Comparison of ENCODE assay signal across 1 cellular context in the genomic region with DNA sequence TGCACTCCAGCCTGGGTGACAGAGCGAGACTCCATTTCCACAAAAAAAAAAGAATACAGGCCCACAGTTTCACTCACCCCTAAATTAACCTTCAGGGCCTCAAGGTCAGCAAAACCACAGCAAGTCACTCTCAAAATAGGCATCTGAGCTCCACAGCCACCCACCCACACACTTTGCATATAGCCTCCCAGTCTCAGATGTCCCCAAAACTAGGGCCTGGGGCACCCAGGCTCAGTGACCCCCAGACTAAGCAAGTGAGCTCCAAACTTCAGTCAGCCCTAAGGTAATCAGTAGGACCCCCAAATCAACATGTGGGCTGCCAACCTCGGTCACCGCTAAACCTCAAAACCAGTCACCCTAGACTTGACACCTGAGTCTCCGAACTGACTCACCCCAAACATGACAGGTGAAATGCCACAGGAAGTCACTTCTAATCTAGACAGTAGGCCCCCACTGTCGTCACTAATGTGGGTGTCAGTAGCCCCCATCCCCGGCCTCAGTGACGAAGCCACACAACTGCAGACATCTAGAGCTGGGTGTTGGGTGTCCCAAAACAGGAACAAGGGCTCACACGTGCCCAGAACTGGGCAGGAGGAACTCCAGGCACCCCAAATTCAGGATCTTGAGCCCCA.
TF ChIP-seq lines count a peak whose summit lies in the region.

No MANE protein-coding gene starts in this region.

TF ChIP-seq in GM12878, 131 proteins besides CTCF, POLR2A, EP300 and RAD21 (continued from another document and continues in another):
- TF ChIP-seq TCF3 (IDR thresholded peaks at IDR 0.05; ENCODE audit: borderline replicate concordance, insufficient read depth, low read depth, low read length) (peak; percentile 92), SRF (IDR thresholded peaks at IDR 0.05; ENCODE audit: low read depth in 2 of 2, low read length in 2 of 2) (peak; percentile 76 to 86), NR2F1 (conservative IDR thresholded peaks at IDR 0.05) (peak; percentile 100), POLR2AphosphoS5 (IDR thresholded peaks at IDR 0.05; ENCODE audit: low read length) (peak; percentile 49; the same call in 1 of the 2 replicates), POU2F2 (IDR thresholded peaks at IDR 0.05; ENCODE audit: borderline replicate concordance, low read depth, low read length) (peak; percentile 99), IKZF1 (conservative IDR thresholded peaks at IDR 0.05) (peak; percentile 95), CBX5 (IDR thresholded peaks at IDR 0.05; ENCODE audit: low read depth) (no peak), DPF2 (IDR thresholded peaks at IDR 0.05) (peak; percentile 98), BCLAF1 (IDR thresholded peaks at IDR 0.05) (no peak), IKZF2 (IDR thresholded peaks at IDR 0.05) (peak; percentile 94), STAT3 (IDR thresholded peaks at IDR 0.05; ENCODE audit: low read depth, low read length) (no peak; the same call in 1 of the 2 replicates), CREB1 (IDR thresholded peaks at IDR 0.05; ENCODE audit: low read depth) (peak; percentile 95), TARDBP (IDR thresholded peaks at IDR 0.05; ENCODE audit: borderline replicate concordance) (peak; percentile 85), ZBTB40 (IDR thresholded peaks at IDR 0.05; ENCODE audit: borderline replicate concordance) (no peak; the same call in 1 of the 2 replicates), MTA3 (IDR thresholded peaks at IDR 0.05; ENCODE audit: borderline replicate concordance, low read length) (peak; percentile 96; the same call in 1 of the 2 replicates), SREBF1 (IDR thresholded peaks at IDR 0.05; ENCODE audit: low read length) (no peak), STAT1 (conservative IDR thresholded peaks at IDR 0.05) (no peak), KLF5 (IDR thresholded peaks at IDR 0.05; ENCODE audit: partially characterized antibody) (peak; percentile 94), REST (IDR thresholded peaks at IDR 0.05; ENCODE audit: low read depth, low read length) (no peak), ETV6 (conservative IDR thresholded peaks at IDR 0.05 in 1 of 2, IDR thresholded peaks at IDR 0.05 in 1 of 2; ENCODE audit: borderline replicate concordance in 1 of 2, low read depth in 1 of 2) (peak in 1 of 2 experiments; percentile 85; a peak in 2 of 4 replicates), RAD51 (IDR thresholded peaks at IDR 0.05) (peak; percentile 76), ASH2L (IDR thresholded peaks at IDR 0.05; ENCODE audit: borderline replicate concordance, low read depth) (peak; percentile 99; the same call in 1 of the 2 replicates), SIN3A (IDR thresholded peaks at IDR 0.05; ENCODE audit: low read depth, low read length) (no peak), IRF3 (IDR thresholded peaks at IDR 0.05) (no peak), BACH1 (IDR thresholded peaks at IDR 0.05; ENCODE audit: borderline replicate concordance) (peak; percentile 85), NR2C1 (IDR thresholded peaks at IDR 0.05) (peak; percentile 63), SMARCA5 (IDR thresholded peaks at IDR 0.05) (no peak), HDAC6 (IDR thresholded peaks at IDR 0.05; ENCODE audit: unreplicated experiment) (no peak), NBN (IDR thresholded peaks at IDR 0.05) (peak; percentile 98), ATF2 (IDR thresholded peaks at IDR 0.05; ENCODE audit: low read length) (peak; percentile 89), WRNIP1 (IDR thresholded peaks at IDR 0.05; ENCODE audit: borderline replicate concordance, low read depth, low read length) (no peak), CHD2 (IDR thresholded peaks at IDR 0.05; ENCODE audit: borderline replicate concordance, low read depth, low read length) (peak; percentile 88; the same call in 1 of the 2 replicates), TBL1XR1 (IDR thresholded peaks at IDR 0.05; ENCODE audit: low read depth, low read length) (peak; percentile 96), SREBF2 (IDR thresholded peaks at IDR 0.05; ENCODE audit: low read length) (no peak), SP1 (IDR thresholded peaks at IDR 0.05; ENCODE audit: low read depth, low read length) (peak; percentile 57)
- TF ChIP-seq, protein P1, sequence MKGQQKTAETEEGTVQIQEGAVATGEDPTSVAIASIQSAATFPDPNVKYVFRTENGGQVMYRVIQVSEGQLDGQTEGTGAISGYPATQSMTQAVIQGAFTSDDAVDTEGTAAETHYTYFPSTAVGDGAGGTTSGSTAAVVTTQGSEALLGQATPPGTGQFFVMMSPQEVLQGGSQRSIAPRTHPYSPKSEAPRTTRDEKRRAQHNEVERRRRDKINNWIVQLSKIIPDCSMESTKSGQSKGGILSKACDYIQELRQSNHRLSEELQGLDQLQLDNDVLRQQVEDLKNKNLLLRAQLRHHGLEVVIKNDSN (IDR thresholded peaks at IDR 0.05; ENCODE audit: borderline replicate concordance, extremely low read length, insufficient read depth, low read depth, low read length) = peak; percentile 37
- TF ChIP-seq, protein P2, sequence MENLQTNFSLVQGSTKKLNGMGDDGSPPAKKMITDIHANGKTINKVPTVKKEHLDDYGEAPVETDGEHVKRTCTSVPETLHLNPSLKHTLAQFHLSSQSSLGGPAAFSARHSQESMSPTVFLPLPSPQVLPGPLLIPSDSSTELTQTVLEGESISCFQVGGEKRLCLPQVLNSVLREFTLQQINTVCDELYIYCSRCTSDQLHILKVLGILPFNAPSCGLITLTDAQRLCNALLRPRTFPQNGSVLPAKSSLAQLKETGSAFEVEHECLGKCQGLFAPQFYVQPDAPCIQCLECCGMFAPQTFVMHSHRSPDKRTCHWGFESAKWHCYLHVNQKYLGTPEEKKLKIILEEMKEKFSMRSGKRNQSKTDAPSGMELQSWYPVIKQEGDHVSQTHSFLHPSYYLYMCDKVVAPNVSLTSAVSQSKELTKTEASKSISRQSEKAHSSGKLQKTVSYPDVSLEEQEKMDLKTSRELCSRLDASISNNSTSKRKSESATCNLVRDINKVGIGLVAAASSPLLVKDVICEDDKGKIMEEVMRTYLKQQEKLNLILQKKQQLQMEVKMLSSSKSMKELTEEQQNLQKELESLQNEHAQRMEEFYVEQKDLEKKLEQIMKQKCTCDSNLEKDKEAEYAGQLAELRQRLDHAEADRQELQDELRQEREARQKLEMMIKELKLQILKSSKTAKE (IDR thresholded peaks at IDR 0.05; ENCODE audit: low read depth, poor library complexity, severe bottlenecking) = peak; percentile 99
- TF ChIP-seq, protein P3, sequence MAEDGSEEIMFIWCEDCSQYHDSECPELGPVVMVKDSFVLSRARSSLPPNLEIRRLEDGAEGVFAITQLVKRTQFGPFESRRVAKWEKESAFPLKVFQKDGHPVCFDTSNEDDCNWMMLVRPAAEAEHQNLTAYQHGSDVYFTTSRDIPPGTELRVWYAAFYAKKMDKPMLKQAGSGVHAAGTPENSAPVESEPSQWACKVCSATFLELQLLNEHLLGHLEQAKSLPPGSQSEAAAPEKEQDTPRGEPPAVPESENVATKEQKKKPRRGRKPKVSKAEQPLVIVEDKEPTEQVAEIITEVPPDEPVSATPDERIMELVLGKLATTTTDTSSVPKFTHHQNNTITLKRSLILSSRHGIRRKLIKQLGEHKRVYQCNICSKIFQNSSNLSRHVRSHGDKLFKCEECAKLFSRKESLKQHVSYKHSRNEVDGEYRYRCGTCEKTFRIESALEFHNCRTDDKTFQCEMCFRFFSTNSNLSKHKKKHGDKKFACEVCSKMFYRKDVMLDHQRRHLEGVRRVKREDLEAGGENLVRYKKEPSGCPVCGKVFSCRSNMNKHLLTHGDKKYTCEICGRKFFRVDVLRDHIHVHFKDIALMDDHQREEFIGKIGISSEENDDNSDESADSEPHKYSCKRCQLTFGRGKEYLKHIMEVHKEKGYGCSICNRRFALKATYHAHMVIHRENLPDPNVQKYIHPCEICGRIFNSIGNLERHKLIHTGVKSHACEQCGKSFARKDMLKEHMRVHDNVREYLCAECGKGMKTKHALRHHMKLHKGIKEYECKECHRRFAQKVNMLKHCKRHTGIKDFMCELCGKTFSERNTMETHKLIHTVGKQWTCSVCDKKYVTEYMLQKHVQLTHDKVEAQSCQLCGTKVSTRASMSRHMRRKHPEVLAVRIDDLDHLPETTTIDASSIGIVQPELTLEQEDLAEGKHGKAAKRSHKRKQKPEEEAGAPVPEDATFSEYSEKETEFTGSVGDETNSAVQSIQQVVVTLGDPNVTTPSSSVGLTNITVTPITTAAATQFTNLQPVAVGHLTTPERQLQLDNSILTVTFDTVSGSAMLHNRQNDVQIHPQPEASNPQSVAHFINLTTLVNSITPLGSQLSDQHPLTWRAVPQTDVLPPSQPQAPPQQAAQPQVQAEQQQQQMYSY (CRISPR knock-in tag; IDR thresholded peaks at IDR 0.05) = no peak
